3 cellular contexts compared by ENCODE assay signal in genomic region chr1:11493972-11494655, GRCh38.
A peak's percentile ranks its signal among the peaks of the same experiment; 100 is the strongest.
TF ChIP-seq lines count a peak whose summit lies in the region.

No MANE protein-coding gene starts in this region.

TF ChIP-seq in HEK293, 187 proteins besides CTCF, POLR2A, EP300 and RAD21:
- TF ChIP-seq HOXA7 (CRISPR knock-in tag; IDR thresholded peaks at IDR 0.05; ENCODE audit: borderline replicate concordance): no peak
- TF ChIP-seq ZNF571 (tag by site-specific recombination; IDR thresholded peaks at IDR 0.05): no peak
- TF ChIP-seq ZNF830 (tag by site-specific recombination; IDR thresholded peaks at IDR 0.05; ENCODE audit: low read depth): no peak
- TF ChIP-seq ZNF768 (tag by site-specific recombination; IDR thresholded peaks at IDR 0.05): peak; percentile 64; the same call in 1 of the 2 replicates

TF ChIP-seq in K562, 482 proteins besides CTCF, POLR2A, EP300 and RAD21 (continues in another document):
- no peak for TF ChIP-seq ZNF695 (CRISPR knock-in tag; IDR thresholded peaks at IDR 0.05)
- no peak for TF ChIP-seq SRSF3 (IDR thresholded peaks at IDR 0.05; ENCODE audit: insufficient read depth, low read length)
- TF ChIP-seq POLR2G (IDR thresholded peaks at IDR 0.05; ENCODE audit: low read depth, low read length): no peak
- no peak for TF ChIP-seq ARID2 (IDR thresholded peaks at IDR 0.05)
- no peak for TF ChIP-seq KDM5B (IDR thresholded peaks at IDR 0.05; ENCODE audit: insufficient replicate concordance, low read depth, low read length)
- TF ChIP-seq NRF1 (conservative IDR thresholded peaks at IDR 0.05 in 1 of 2, IDR thresholded peaks at IDR 0.05 in 1 of 2): no peak
- TF ChIP-seq GTF2A2 (tag; IDR thresholded peaks at IDR 0.05): no peak
- TF ChIP-seq ZFP36 (IDR thresholded peaks at IDR 0.05; ENCODE audit: low read depth, low read length, partially characterized antibody): peak; percentile 66
- TF ChIP-seq ETS2 (tag; IDR thresholded peaks at IDR 0.05; ENCODE audit: borderline replicate concordance, poor library complexity, severe bottlenecking): no peak
- TF ChIP-seq NR2C1 (IDR thresholded peaks at IDR 0.05): no peak
- TF ChIP-seq NR2C1 (tag; IDR thresholded peaks at IDR 0.05): no peak
- TF ChIP-seq CEBPG (CRISPR knock-in tag; IDR thresholded peaks at IDR 0.05): no peak
- no peak for TF ChIP-seq CEBPG (tag; conservative IDR thresholded peaks at IDR 0.05 in 1 of 2, IDR thresholded peaks at IDR 0.05 in 1 of 2)
- TF ChIP-seq RBM25 (IDR thresholded peaks at IDR 0.05; ENCODE audit: low read depth, low read length, severe bottlenecking): peak; percentile 89
- no peak for TF ChIP-seq E2F3 (CRISPR knock-in tag; IDR thresholded peaks at IDR 0.05)
- no peak for TF ChIP-seq ZNF398 (CRISPR knock-in tag; IDR thresholded peaks at IDR 0.05)
- no peak for TF ChIP-seq ERF (CRISPR knock-in tag; IDR thresholded peaks at IDR 0.05)
- no peak for TF ChIP-seq TSHZ1 (CRISPR knock-in tag; IDR thresholded peaks at IDR 0.05)
- TF ChIP-seq THRAP3 (IDR thresholded peaks at IDR 0.05; ENCODE audit: borderline replicate concordance): no peak
- peak; percentile 47; the same call in 1 of the 2 replicates for TF ChIP-seq NFIC (IDR thresholded peaks at IDR 0.05)
- TF ChIP-seq ZBTB34 (CRISPR knock-in tag; IDR thresholded peaks at IDR 0.05): no peak
- no peak for TF ChIP-seq ZMIZ1 (IDR thresholded peaks at IDR 0.05; ENCODE audit: low read depth in 2 of 2, low read length in 2 of 2)

TF ChIP-seq in HepG2, 621 proteins besides CTCF, POLR2A, EP300 and RAD21:
- TF ChIP-seq MAFK (conservative IDR thresholded peaks at IDR 0.05 in 1 of 2, IDR thresholded peaks at IDR 0.05 in 1 of 2; ENCODE audit: low read length in 2 of 2): no peak
- TF ChIP-seq ZNF768 (CRISPR knock-in tag; IDR thresholded peaks at IDR 0.05): peak; percentile 53; the same call in 1 of the 2 replicates
